Comparison of ENCODE assay signal across 22 cellular contexts in the genomic region with DNA sequence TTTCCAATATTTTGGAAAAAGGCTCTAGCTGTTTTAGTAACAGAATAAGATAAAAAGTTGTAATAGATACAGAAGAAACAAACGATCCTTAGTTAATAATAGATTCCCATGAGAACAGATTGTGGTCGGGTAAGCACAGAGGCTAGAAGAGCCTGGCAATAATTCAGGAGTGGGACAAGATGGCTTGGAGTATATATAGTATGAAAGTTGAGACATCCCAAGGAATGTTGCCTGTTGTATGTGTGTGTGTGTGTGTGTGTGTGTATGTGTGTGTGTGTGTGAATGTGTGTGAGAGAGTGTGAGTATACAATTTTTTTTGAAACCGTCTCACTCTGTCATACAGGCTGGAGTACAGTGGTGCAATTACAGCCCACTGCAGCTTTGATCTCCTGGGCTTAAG.
A peak's percentile ranks its signal among the peaks of the same experiment; 100 is the strongest.
DNase-seq lines count a peak whose midpoint lies in the region; ATAC-seq and TF ChIP-seq lines count a peak whose summit lies in the region.
"Had no signal": no experiment of that assay in that cellular context is flagged by ENCODE, and none has a peak within 500 bp of the region (broad histone marks: within the 10 kb centered on the region; RNA-seq: fewer than 3 reads in every experiment).

No MANE protein-coding gene starts in this region.

- H3K27ac Mint-ChIP-seq in activated CD4-positive, alpha-beta memory T cell treated with anti-CD3 and anti-CD28 coated beads, Interleukin-2, amount 10 ng/mL, durations not matched to agents 7 days and 5 days = no peak overlapping the region
- H3K27ac Mint-ChIP-seq: CD8-positive, alpha-beta T cell had no signal

- no peaks in the 10 kb centered on the region for H3K36me3 Mint-ChIP-seq in activated CD4-positive, alpha-beta memory T cell treated with anti-CD3 and anti-CD28 coated beads, Interleukin-2, amount 10 ng/mL, durations not matched to agents 7 days and 5 days (ENCODE audit: low read depth)
- H3K36me3 Mint-ChIP-seq: CD8-positive, alpha-beta T cell had no signal

- H3K4me1 ChIP-seq in IMR-90 (ENCODE audit: control insufficient read depth, insufficient read depth, low read length) = no peaks in the 10 kb centered on the region
- H3K4me1 ChIP-seq in fibroblast of lung (ENCODE audit: control insufficient read depth, extremely low read depth, insufficient read depth, low read length) = no peaks in the 10 kb centered on the region
- H3K4me1 ChIP-seq: BLaER1 treated with 17β-estradiol and CSF1 and Interleukin-3, amounts not matched to agents 10 nM and 100 nM had no signal

- POLR2A ChIA-PET in IMR-90 (lab: Charles Lee; ENCODE audit: unreplicated experiment) = no interaction called here
- POLR2A ChIA-PET in activated CD4-positive, alpha-beta memory T cell treated with anti-CD3 and anti-CD28 coated beads, Interleukin-2, amount 10 ng/mL, durations not matched to agents 7 days and 5 days (lab: Charles Lee) = no interaction called here

- no TSS peak for BruUV-seq in IMR-90 (replicated peaks; lab: Mats Ljungman, UMichigan)

- no peak for TF ChIP-seq RAD21 in IMR-90 (IDR thresholded peaks at IDR 0.05; ENCODE audit: low read length)

- CTCF ChIA-PET in IMR-90 (lab: Yijun Ruan, JAX) = interaction anchor here (0.6 kb wide), 1 partner anchor 92 kb away, joined by 3 read pairs; no protein-coding TSS in a partner anchor
- CTCF ChIA-PET in activated CD4-positive, alpha-beta memory T cell treated with anti-CD3 and anti-CD28 coated beads, Interleukin-2, amount 10 ng/mL, durations not matched to agents 7 days and 5 days (lab: Charles Lee) = no interaction called here

- H4K5ac ChIP-seq in IMR-90 (ENCODE audit: low read depth, low read length) = no peak overlapping the region

- H2AK5ac ChIP-seq in IMR-90 (ENCODE audit: low read depth, low read length) = no peak overlapping the region

- no peak overlapping the region for H2BK15ac ChIP-seq in IMR-90 (ENCODE audit: low read depth, low read length)

- no peaks in the 10 kb centered on the region for H3K36me3 ChIP-seq in IMR-90 (ENCODE audit: control insufficient read depth, insufficient read depth, low read length)
- H3K36me3 ChIP-seq in fibroblast of lung (ENCODE audit: control insufficient read depth, insufficient read depth, low read length) = no peaks in the 10 kb centered on the region
- H3K36me3 ChIP-seq: BLaER1 treated with 17β-estradiol and CSF1 and Interleukin-3, amounts not matched to agents 10 nM and 100 nM had no signal

- DNase-seq in AG10803 (ENCODE audit: low read depth) = peak; percentile 44
- peak; percentile 18 for DNase-seq in IMR-90
- DNase-seq in fibroblast of lung (ENCODE audit: low read depth in 2 of 2) = peak; percentile 31 to 61
- peak; percentile 75 for DNase-seq in myocyte (ENCODE audit: low read depth)
- no peak for DNase-seq in omental fat pad (ENCODE audit: low spot score)
- no peak for DNase-seq in activated CD4-positive, alpha-beta memory T cell treated with anti-CD3 and anti-CD28 coated beads, Interleukin-2, amount 10 ng/mL, durations not matched to agents 7 days and 5 days
- no peak for DNase-seq in stimulated activated CD4-positive, alpha-beta T cell treated with anti-CD3 and anti-CD28 coated beads, Interleukin-2, amount 100 ng/mL, for 24 hours
- DNase-seq: Calu3; CD8-positive, alpha-beta T cell; DMS53; EL; H7; Kasumi-1; MM.1S; NCI-H1092; NCI-H1436 treated with DMSO at 0.1 percent for 48 hours; NCI-H2029 treated with DMSO at 0.1 percent for 48 hours; NCI-H510A treated with DMSO at 0.1 percent for 48 hours; NCI-H774 had no signal

- no peak overlapping the region for H4K91ac ChIP-seq in IMR-90 (ENCODE audit: insufficient read depth, low read depth, low read length)

- in situ Hi-C loops in IMR-90 (cut with MboI; ENCODE audit: low sequenced_read_pairs) = no loop called here

- no peak overlapping the region for H4K8ac ChIP-seq in IMR-90 (ENCODE audit: low read depth in 2 of 2, low read length in 2 of 2)

- H3K4me3 Mint-ChIP-seq in activated CD4-positive, alpha-beta memory T cell treated with anti-CD3 and anti-CD28 coated beads, Interleukin-2, amount 10 ng/mL, durations not matched to agents 7 days and 5 days = no peak overlapping the region
- H3K4me3 Mint-ChIP-seq: CD8-positive, alpha-beta T cell had no signal

- H3K27ac ChIP-seq in IMR-90 (ENCODE audit: insufficient read depth, low read length) = no peak overlapping the region
- no peak overlapping the region for H3K27ac ChIP-seq in fibroblast of lung (ENCODE audit: insufficient read depth, low read length)
- H3K27ac ChIP-seq: BLaER1 treated with 17β-estradiol and CSF1 and Interleukin-3, amounts not matched to agents 10 nM and 100 nM had no signal

- H3K79me2 ChIP-seq in fibroblast of lung (ENCODE audit: control insufficient read depth, insufficient read depth, low read length) = peaks cover 10% of the 10 kb centered on the region

- H4K20me1 ChIP-seq in IMR-90 (ENCODE audit: insufficient read depth, low read length) (no peaks in the 10 kb centered on the region), fibroblast of lung (ENCODE audit: control insufficient read depth, extremely low read depth, insufficient read depth, low read length) (no peaks in the 10 kb centered on the region)
- H4K20me1 ChIP-seq: BLaER1 treated with 17β-estradiol and CSF1 and Interleukin-3, amounts not matched to agents 10 nM and 100 nM had no signal

- TF ChIP-seq CTCF in AG10803 (conservative IDR thresholded peaks at IDR 0.05; ENCODE audit: low read length) = no peak
- TF ChIP-seq CTCF in IMR-90 (conservative IDR thresholded peaks at IDR 0.05; ENCODE audit: low read depth, low read length) = no peak
- TF ChIP-seq CTCF in fibroblast of lung (conservative IDR thresholded peaks at IDR 0.05 in 1 of 2, IDR thresholded peaks at IDR 0.05 in 1 of 2; ENCODE audit: low read depth in 1 of 2, low read length in 2 of 2) = no peak
- TF ChIP-seq CTCF in omental fat pad (IDR thresholded peaks at IDR 0.05) = no peak

- no peak for TF ChIP-seq POLR2A in IMR-90 (IDR thresholded peaks at IDR 0.05; ENCODE audit: low read depth, low read length)

- no peaks in the 10 kb centered on the region for H3K9me1 ChIP-seq in IMR-90 (ENCODE audit: insufficient read depth, low read length)

- dilution Hi-C loops in IMR-90 (cut with HindIII; ENCODE audit: low sequenced_read_pairs, unreplicated experiment) = no loop called here

- H2AFZ ChIP-seq in IMR-90 (replicated peaks; ENCODE audit: low read length, poor library complexity) (no peak overlapping the region), fibroblast of lung (ENCODE audit: low read length) (no peak overlapping the region)

- H3K27me3 Mint-ChIP-seq in activated CD4-positive, alpha-beta memory T cell treated with anti-CD3 and anti-CD28 coated beads, Interleukin-2, amount 10 ng/mL, durations not matched to agents 7 days and 5 days = no peaks in the 10 kb centered on the region

- H3K27me3 ChIP-seq in IMR-90 (ENCODE audit: control insufficient read depth, insufficient read depth, low read length) (no peaks in the 10 kb centered on the region), fibroblast of lung (ENCODE audit: control insufficient read depth, insufficient read depth, low read length) (no peaks in the 10 kb centered on the region)
- H3K27me3 ChIP-seq: BLaER1 treated with 17β-estradiol and CSF1 and Interleukin-3, amounts not matched to agents 10 nM and 100 nM had no signal

- H3K9me3 ChIP-seq in IMR-90 (ENCODE audit: control insufficient read depth, insufficient read depth, low read length) (no peaks in the 10 kb centered on the region), fibroblast of lung (ENCODE audit: control insufficient read depth, insufficient read depth, low read depth, low read length) (no peaks in the 10 kb centered on the region)
- H3K9me3 ChIP-seq: BLaER1 treated with 17β-estradiol and CSF1 and Interleukin-3, amounts not matched to agents 10 nM and 100 nM had no signal

- no peak overlapping the region for H3K56ac ChIP-seq in IMR-90 (ENCODE audit: extremely low read depth, insufficient read depth, low read length)

- no CpG with 5 or more reads among the region's 3 CpGs for WGBS in IMR-90 (ENCODE audit: extremely low coverage in 2 of 2, insufficient read length in 1 of 2), 2 experiments

- H3K4me2 ChIP-seq in IMR-90 (ENCODE audit: low read depth, low read length) = no peak overlapping the region; the same call in 1 of the 2 replicates
- no peak overlapping the region for H3K4me2 ChIP-seq in fibroblast of lung (ENCODE audit: extremely low read depth, insufficient read depth, low read length)
- H3K4me2 ChIP-seq: BLaER1 treated with 17β-estradiol and CSF1 and Interleukin-3, amounts not matched to agents 10 nM and 100 nM had no signal

- H3K9ac ChIP-seq in IMR-90 (ENCODE audit: low read depth, low read length) (no peak overlapping the region), fibroblast of lung (ENCODE audit: insufficient read depth, low read length) (no peak overlapping the region)
- H3K9ac ChIP-seq: BLaER1 treated with 17β-estradiol and CSF1 and Interleukin-3, amounts not matched to agents 10 nM and 100 nM had no signal

- no peak overlapping the region for H2AK9ac ChIP-seq in IMR-90 (replicated peaks; ENCODE audit: low read depth, low read length, poor library complexity)

- H2BK20ac ChIP-seq in IMR-90 (ENCODE audit: low read depth, low read length) = no peak overlapping the region

- no peak overlapping the region for H3K4me3 ChIP-seq in AG10803 (ENCODE audit: low read length)
- H3K4me3 ChIP-seq in IMR-90 (ENCODE audit: insufficient read depth, low read depth, low read length) = no peak overlapping the region
- H3K4me3 ChIP-seq in fibroblast of lung (replicated peaks in 1 of 4; ENCODE audit: control extremely low read depth in 1 of 4, insufficient read depth in 1 of 4, low read depth in 3 of 4, low read length in 4 of 4) = no peak overlapping the region
- H3K4me3 ChIP-seq: BLaER1 treated with 17β-estradiol and CSF1 and Interleukin-3, amounts not matched to agents 10 nM and 100 nM had no signal

- ATAC-seq in IMR-90 (ENCODE audit: low read depth) (no peak), omental fat pad (ENCODE audit: low FRiP score) (no peak), GM18517 (IDR thresholded peaks at IDR 0.05; ENCODE audit: unreplicated experiment) (no peak)
- ATAC-seq: CD8-positive, alpha-beta T cell; Right ventricle myocardium inferior had no signal

- H2BK5ac ChIP-seq in IMR-90 (ENCODE audit: low read depth, low read length, poor library complexity, severe bottlenecking) = no peak overlapping the region

- H3K4me1 Mint-ChIP-seq in activated CD4-positive, alpha-beta memory T cell treated with anti-CD3 and anti-CD28 coated beads, Interleukin-2, amount 10 ng/mL, durations not matched to agents 7 days and 5 days = no peaks in the 10 kb centered on the region

- H2BK120ac ChIP-seq in IMR-90 (ENCODE audit: low read depth, low read length) = no peak overlapping the region

- H3K4ac ChIP-seq in IMR-90 (ENCODE audit: low read depth, low read length) = no peak overlapping the region

- no peak overlapping the region for H3K14ac ChIP-seq in IMR-90 (replicated peaks; ENCODE audit: low read depth, low read length)

- no peak overlapping the region for H3K23ac ChIP-seq in IMR-90 (ENCODE audit: low read depth, low read length)

- no peak overlapping the region for H3K18ac ChIP-seq in IMR-90 (ENCODE audit: low read depth, low read length)

- intact Hi-C loops in IMR-90 (cut with micrococcal nuclease) = no loop called here

- peaks cover 18% of the 10 kb centered on the region in 2 experiments; a peak in 3 of 4 replicates for H3K79me1 ChIP-seq in IMR-90 (ENCODE audit: low read depth in 1 of 2, low read length in 2 of 2)

- H3K9me3 Mint-ChIP-seq in activated CD4-positive, alpha-beta memory T cell treated with anti-CD3 and anti-CD28 coated beads, Interleukin-2, amount 10 ng/mL, durations not matched to agents 7 days and 5 days = peaks cover 8% of the 10 kb centered on the region

Comparison
In these comparisons a context has a peak if more than half of its experiments do, and no peak if none do; other contexts are left out.
1. DNase-seq: peak in AG10803 (single experiment), IMR-90 (single experiment), fibroblast of lung (2 of 2) and myocyte (single experiment); none in omental fat pad (single experiment), activated CD4-positive, alpha-beta memory T cell treated with anti-CD3 and anti-CD28 coated beads, Interleukin-2, amount 10 ng/mL, durations not matched to agents 7 days and 5 days (single experiment) and stimulated activated CD4-positive, alpha-beta T cell treated with anti-CD3 and anti-CD28 coated beads, Interleukin-2, amount 100 ng/mL, for 24 hours (0 of 2).